In the genomic region with DNA sequence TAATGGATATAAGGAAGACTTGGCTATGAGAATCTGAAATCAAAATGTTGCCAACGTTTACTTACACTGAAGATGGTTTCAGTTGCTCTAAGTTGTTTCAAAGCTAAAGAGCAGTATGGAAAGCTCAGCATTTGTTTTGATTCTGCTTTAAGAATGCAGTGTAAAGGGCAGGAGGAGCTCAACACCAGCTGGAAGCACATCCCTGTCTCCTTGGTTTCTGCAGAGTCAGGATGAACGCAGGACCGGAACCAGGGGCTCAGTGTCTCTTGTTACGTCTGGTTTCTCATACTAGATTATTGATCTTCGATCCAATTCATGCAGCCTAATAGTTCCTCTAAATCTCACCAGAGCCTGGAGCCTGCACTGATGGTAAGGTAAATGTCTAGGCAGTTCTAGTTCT, we compare ENCODE assay signal across 17 cellular contexts. TPM values are rescaled to one million over a fixed set of nuclear protein-coding genes. Genes with fewer than 3 reads are reported as not detected.
A peak's percentile ranks its signal among the peaks of the same experiment; 100 is the strongest.
DNase-seq lines count a peak whose midpoint lies in the region; ATAC-seq and TF ChIP-seq lines count a peak whose summit lies in the region.
"Had no signal": no experiment of that assay in that cellular context is flagged by ENCODE, and none has a peak within 500 bp of the region (broad histone marks: within the 10 kb centered on the region; RNA-seq: fewer than 3 reads in every experiment).

No MANE protein-coding gene starts in this region.

- no peaks in the 10 kb centered on the region for H3K4me1 ChIP-seq in GM23338 (ENCODE audit: insufficient read depth)

- TF ChIP-seq CTCF in GM23338 (conservative IDR thresholded peaks at IDR 0.05; ENCODE audit: low read depth in 2 of 2) (no peak), chondrocyte (IDR thresholded peaks at IDR 0.05) (no peak), osteocyte (IDR thresholded peaks at IDR 0.05) (no peak)

- DNase-seq in GM23338 (ENCODE audit: low spot score) (no peak), chondrocyte (ENCODE audit: low spot score) (no peak), left kidney (ENCODE audit: low read depth, low spot score) (peak; percentile 36), osteocyte (ENCODE audit: extremely low spot score, unreplicated experiment) (no peak), amygdala (lab: John Stamatoyannopoulos, UW) (no peak)
- DNase-seq: ACHN; CD4-positive, alpha-beta memory T cell; DMS153; DMS79 treated with DMSO at 0.1 percent for 48 hours; EL; HCEC 1CT; HFFc6 had no signal

- no peak overlapping the region for H3K4me3 Mint-ChIP-seq in GM23338
- H3K4me3 Mint-ChIP-seq in chondrocyte (ENCODE audit: unreplicated experiment) = no peak overlapping the region
- no peak overlapping the region for H3K4me3 Mint-ChIP-seq in osteocyte (ENCODE audit: unreplicated experiment)
- H3K4me3 Mint-ChIP-seq: B cell; CD4-positive, alpha-beta memory T cell; HFFc6 had no signal

- H3K27ac ChIP-seq in GM23338 (ENCODE audit: low read depth) = 0 out of 2 replicates have a peak overlapping the region, but pooled peaks have one; percentile 22
- H3K27ac ChIP-seq: C4-2B had no signal

- H3K27ac Mint-ChIP-seq in GM23338 (no peak overlapping the region), chondrocyte (ENCODE audit: unreplicated experiment) (peak overlapping the region; percentile 49), osteocyte (ENCODE audit: unreplicated experiment) (peak overlapping the region; percentile 7)
- H3K27ac Mint-ChIP-seq: B cell, HFFc6 had no signal

- no peaks in the 10 kb centered on the region for H3K9me2 ChIP-seq in GM23338 (ENCODE audit: insufficient read depth)

- H2AFZ ChIP-seq in GM23338 = no peak overlapping the region

- H3K27me3 ChIP-seq in GM23338 (ENCODE audit: insufficient read depth) = no peaks in the 10 kb centered on the region

- H3K79me2 ChIP-seq in GM23338 (replicated peaks; ENCODE audit: insufficient read depth) = peaks cover 89% of the 10 kb centered on the region

- H4K20me1 ChIP-seq in GM23338 (replicated peaks; ENCODE audit: insufficient read depth) = peaks cover 38% of the 10 kb centered on the region

- no peaks in the 10 kb centered on the region for H3F3A ChIP-seq in GM23338 (replicated peaks; ENCODE audit: low read depth)

- no peak overlapping the region for H3K4me3 ChIP-seq in GM23338

- H3K9me3 Mint-ChIP-seq in GM23338 (no peaks in the 10 kb centered on the region), chondrocyte (ENCODE audit: low read depth) (no peaks in the 10 kb centered on the region), osteocyte (ENCODE audit: unreplicated experiment) (no peaks in the 10 kb centered on the region)
- H3K9me3 Mint-ChIP-seq: HFFc6 had no signal

- no peak overlapping the region for H3K4me2 ChIP-seq in GM23338

- ATAC-seq in GM23338 (no peak), HG03039 (IDR thresholded peaks at IDR 0.05; ENCODE audit: unreplicated experiment) (no peak), GM18909 (IDR thresholded peaks at IDR 0.05; ENCODE audit: poor library complexity, unreplicated experiment) (no peak), HG03095 (IDR thresholded peaks at IDR 0.05; ENCODE audit: unreplicated experiment) (no peak)

- H3K4me1 Mint-ChIP-seq in GM23338 (no peaks in the 10 kb centered on the region; the same call in 2 of the 3 replicates), chondrocyte (ENCODE audit: low read depth) (peaks cover 57% of the 10 kb centered on the region), osteocyte (ENCODE audit: unreplicated experiment) (peaks cover 31% of the 10 kb centered on the region)

- peaks cover 2% of the 10 kb centered on the region for H3K27me3 Mint-ChIP-seq in GM23338 (ENCODE audit: insufficient read depth, low read depth, poor library complexity)
- no peaks in the 10 kb centered on the region for H3K27me3 Mint-ChIP-seq in chondrocyte (ENCODE audit: low read depth)
- no peaks in the 10 kb centered on the region for H3K27me3 Mint-ChIP-seq in osteocyte (ENCODE audit: unreplicated experiment)
- H3K27me3 Mint-ChIP-seq: B cell; CD4-positive, alpha-beta memory T cell had no signal

- H3K36me3 Mint-ChIP-seq in GM23338 (ENCODE audit: low read depth) (peaks cover 19% of the 10 kb centered on the region), chondrocyte (ENCODE audit: low read depth) (peaks cover 6% of the 10 kb centered on the region), osteocyte (ENCODE audit: unreplicated experiment) (peaks cover 25% of the 10 kb centered on the region)

- H3K36me3 ChIP-seq in GM23338 (ENCODE audit: insufficient read depth) = no peaks in the 10 kb centered on the region; the same call in 1 of the 2 replicates

TF ChIP-seq in GM23338, 12 proteins besides CTCF, POLR2A, EP300 and RAD21:
- no peak for TF ChIP-seq CREB1 (CRISPR knock-in tag; IDR thresholded peaks at IDR 0.05; ENCODE audit: low read depth)
- TF ChIP-seq NANOG (IDR thresholded peaks at IDR 0.05; ENCODE audit: borderline replicate concordance) = no peak

RNA-seq across cellular contexts. Expression of a gene that starts 24.1 kb away (rescaled TPM):
- 26.7 and 27.8 TPM in 2 replicates for total RNA-seq in GM23338 (2014; rRNA removed; shearing (Covaris generic))
- polyA plus RNA-seq in GM23338 (2016; fragmentation: Nextera tagmentation; extraction: Ambion mirVana) = 2.6 and 4.2 TPM in 2 replicates
- total RNA-seq in chondrocyte (21.6 to 24.7 TPM (median 23.6 TPM) in 3 replicates), osteocyte (26.4 and 26.8 TPM in 2 replicates)
